1 cellular context compared by ENCODE assay signal in genomic region chr19:6378036-6378435, GRCh38.
TF ChIP-seq lines count a peak whose summit lies in the region.

No MANE protein-coding gene starts in this region.

TF ChIP-seq in IMR-90, 13 proteins besides CTCF, POLR2A, EP300 and RAD21 (continued from another document):
- TF ChIP-seq MAFK (IDR thresholded peaks at IDR 0.05; ENCODE audit: low read depth, low read length), result peak; percentile 45; the same call in 1 of the 2 replicates
- TF ChIP-seq RCOR1 (IDR thresholded peaks at IDR 0.05; ENCODE audit: insufficient replicate concordance, low read length), result no peak
- no peak for TF ChIP-seq SMC3 (IDR thresholded peaks at IDR 0.05; ENCODE audit: low read depth, low read length)
- TF ChIP-seq RFX5 (IDR thresholded peaks at IDR 0.05; ENCODE audit: low read depth, low read length), result no peak
